ENCODE assay signal across 8 cellular contexts in genomic region chr20:3174442-3175263, GRCh38. TPM values are rescaled to one million over a fixed set of nuclear protein-coding genes. Genes with fewer than 3 reads are reported as not detected.
DNase-seq lines count a peak whose midpoint lies in the region; ATAC-seq and TF ChIP-seq lines count a peak whose summit lies in the region.

No MANE protein-coding gene starts in this region.

- H3K4me3 Mint-ChIP-seq in MCF 10A (ENCODE audit: unreplicated experiment), result peak overlapping the region; percentile 93

- no peaks in the 10 kb centered on the region for H3K36me3 ChIP-seq in BJ (ENCODE audit: control insufficient read depth, insufficient read depth, low read length)
- no peaks in the 10 kb centered on the region for H3K36me3 ChIP-seq in mesendoderm (ENCODE audit: control insufficient read depth, insufficient read depth, low read length)

- H2AK5ac ChIP-seq in mesendoderm (ENCODE audit: low read length), result no peak overlapping the region

- H3K79me1 ChIP-seq in mesendoderm (ENCODE audit: low read length), result no peaks in the 10 kb centered on the region

- DNase-seq in BJ (ENCODE audit: low read depth) (no peak), MCF 10A (ENCODE audit: unreplicated experiment) (peak; percentile 22), mesendoderm (peak; percentile 92), DMS79 (lab: John Stamatoyannopoulos, UW) (no peak)
- DNase-seq in Jurkat, Clone E6-1 (ENCODE audit: low read depth, low spot score), result no peak

- TSS peak; percentile 51 for BruUV-seq in MCF 10A (replicated peaks; lab: Mats Ljungman, UMichigan)

- H4K5ac ChIP-seq in mesendoderm (ENCODE audit: low read length), result no peak overlapping the region

- TF ChIP-seq CTCF in BJ (IDR thresholded peaks at IDR 0.05; ENCODE audit: insufficient read depth, low read depth, low read length) (no peak), MCF 10A (IDR thresholded peaks at IDR 0.05; ENCODE audit: unreplicated experiment) (no peak)

- no peak for ATAC-seq in HG02885 (IDR thresholded peaks at IDR 0.05; ENCODE audit: poor library complexity, unreplicated experiment)
- no peak for ATAC-seq in GM19455 (IDR thresholded peaks at IDR 0.05; ENCODE audit: unreplicated experiment)
- no peak for ATAC-seq in GM18868 (IDR thresholded peaks at IDR 0.05; ENCODE audit: unreplicated experiment)

- peak overlapping the region; percentile 96 for H3K9ac ChIP-seq in mesendoderm (ENCODE audit: low read length)

- H3K27ac Mint-ChIP-seq in MCF 10A (ENCODE audit: low read depth, unreplicated experiment), result peak overlapping the region; percentile 86

- peak overlapping the region; percentile 96 for H3K56ac ChIP-seq in mesendoderm (ENCODE audit: low read length)

- no peak overlapping the region for H3K18ac ChIP-seq in mesendoderm (ENCODE audit: low read length)

- POLR2A ChIA-PET in BJ (lab: Charles Lee) (no interaction called here), MCF 10A (lab: Yijun Ruan, JAX) (interaction anchor here (0.6 to 5.3 kb wide), 16 partner anchors 10 to 234 kb away, joined by 3 to 44 read pairs (median 5); partner anchors contain the start of genes DDRGK1, FASTKD5, ITPA and UBOX5)

- peaks cover 14% of the 10 kb centered on the region for H3K4me1 Mint-ChIP-seq in MCF 10A (ENCODE audit: insufficient read depth, unreplicated experiment)

- H3K9me3 Mint-ChIP-seq in MCF 10A (ENCODE audit: unreplicated experiment), result no peaks in the 10 kb centered on the region

- no peak overlapping the region for H3K4ac ChIP-seq in mesendoderm (ENCODE audit: low read depth, low read length)

- no peak overlapping the region for H2BK15ac ChIP-seq in mesendoderm (replicated peaks; ENCODE audit: low read depth)

- H2BK120ac ChIP-seq in mesendoderm (ENCODE audit: low read depth, low read length), result no peak overlapping the region

- WGBS in mesendoderm (ENCODE audit: extremely low coverage, insufficient coverage, low lambda C conversion rate), result no CpG with 5 or more reads among the region's 13 CpGs

- no peaks in the 10 kb centered on the region for H3K36me3 Mint-ChIP-seq in MCF 10A (ENCODE audit: insufficient read depth, unreplicated experiment)

- intact Hi-C loops in MCF 10A (cut with micrococcal nuclease), result loop anchor here (2.0 to 10.0 kb wide), 2 partner anchors 56 to 120 kb away; no protein-coding TSS in a partner anchor

- no peaks in the 10 kb centered on the region for H3K79me2 ChIP-seq in mesendoderm (ENCODE audit: control insufficient read depth, insufficient read depth, low read length)

- H3K4me1 ChIP-seq in mesendoderm (ENCODE audit: control insufficient read depth, low read depth, low read length), result peaks cover 2% of the 10 kb centered on the region

- H3K27me3 Mint-ChIP-seq in MCF 10A (ENCODE audit: insufficient read depth, unreplicated experiment), result no peaks in the 10 kb centered on the region

- H3K27ac ChIP-seq in mesendoderm (ENCODE audit: low read depth, low read length), result peak overlapping the region; percentile 89

- H3K27me3 ChIP-seq in BJ (ENCODE audit: control insufficient read depth, insufficient read depth, low read length) (peaks cover 3% of the 10 kb centered on the region; the same call in 1 of the 2 replicates), mesendoderm (ENCODE audit: insufficient read depth, low read length, poor library complexity) (no peaks in the 10 kb centered on the region)

- peak overlapping the region; percentile 57 for H2BK5ac ChIP-seq in mesendoderm (ENCODE audit: low read length)

- H3K4me2 ChIP-seq in mesendoderm (ENCODE audit: low read length), result peak overlapping the region; percentile 69

- CTCF ChIA-PET in BJ (lab: Yijun Ruan, JAX) (interaction anchor here (0.7 kb wide), 1 partner anchor 15 kb away, joined by 3 read pairs; no protein-coding TSS in a partner anchor), MCF 10A (lab: Yijun Ruan, JAX) (interaction anchor here (0.6 to 1.2 kb wide), 4 partner anchors 10 to 173 kb away, joined by 3 read pairs; no protein-coding TSS in a partner anchor)

- H3K4me3 ChIP-seq in BJ (ENCODE audit: low read depth, low read length) (peak overlapping the region; percentile 95), mesendoderm (ENCODE audit: low read length) (peak overlapping the region; percentile 93)
- H3K4me3 ChIP-seq in Jurkat, Clone E6-1 (ENCODE audit: low read length), result peak overlapping the region; percentile 79

- H3K23ac ChIP-seq in mesendoderm (ENCODE audit: low read length), result peak overlapping the region; percentile 68

- no peak overlapping the region for H4K8ac ChIP-seq in mesendoderm (ENCODE audit: low read depth, low read length)

RNA-seq across cellular contexts. Expression of gene LZTS3, which starts 1.3 kb away (rescaled TPM):
- polyA plus RNA-seq in BJ (2011; rRNA removed), result 6.9 and 8.8 TPM in 2 replicates
- 6.4 and 10.5 TPM in 2 replicates for polyA minus RNA-seq in BJ (2011; rRNA and poly(A)+ RNA removed)
- polyA plus RNA-seq in Jurkat, Clone E6-1 (2012; ENCODE audit: insufficient read depth, insufficient read length), result 2.5 TPM
- 5.3 and 8.5 TPM in 2 replicates for total RNA-seq in MCF 10A (2022)
- 10.5 TPM for polyA plus RNA-seq in mesendoderm (2013, experiment 1 of 2)
- polyA plus RNA-seq in mesendoderm (2013, experiment 2 of 2), result 11.0 TPM

RNA-seq across cellular contexts. Expression of gene FASTKD5, which starts 15.0 kb away (rescaled TPM):
- 8.5 and 13.5 TPM in 2 replicates for polyA plus RNA-seq in BJ (2011; rRNA removed)
- polyA minus RNA-seq in BJ (2011; rRNA and poly(A)+ RNA removed), result 9.9 and 13.1 TPM in 2 replicates
- polyA plus RNA-seq in Jurkat, Clone E6-1 (2012; ENCODE audit: insufficient read depth, insufficient read length), result 18.1 TPM
- total RNA-seq in MCF 10A (2022), result 15.0 and 18.2 TPM in 2 replicates
- polyA plus RNA-seq in mesendoderm (2013, experiment 1 of 2), result 16.2 TPM
- polyA plus RNA-seq in mesendoderm (2013, experiment 2 of 2), result 16.3 TPM

RNA-seq across cellular contexts. Expression of gene UBOX5, which starts 15.0 kb away (rescaled TPM):
- 3.0 and 5.8 TPM in 2 replicates for polyA plus RNA-seq in BJ (2011; rRNA removed)
- 5.1 and 6.4 TPM in 2 replicates for polyA minus RNA-seq in BJ (2011; rRNA and poly(A)+ RNA removed)
- polyA plus RNA-seq in Jurkat, Clone E6-1 (2012; ENCODE audit: insufficient read depth, insufficient read length), result 3.4 TPM
- 5.0 and 5.9 TPM in 2 replicates for total RNA-seq in MCF 10A (2022)
- polyA plus RNA-seq in mesendoderm (2013, experiment 1 of 2), result 2.1 TPM
- 2.2 TPM for polyA plus RNA-seq in mesendoderm (2013, experiment 2 of 2)

RNA-seq across cellular contexts. Expression of gene DDRGK1, which starts 29.8 kb away (rescaled TPM):
- polyA plus RNA-seq in BJ (2011; rRNA removed), result 33.1 and 34.9 TPM in 2 replicates
- polyA minus RNA-seq in BJ (2011; rRNA and poly(A)+ RNA removed), result 10.3 and 15.2 TPM in 2 replicates
- 55.0 TPM for polyA plus RNA-seq in Jurkat, Clone E6-1 (2012; ENCODE audit: insufficient read depth, insufficient read length)
- total RNA-seq in MCF 10A (2022), result 116 and 136 TPM in 2 replicates
- polyA plus RNA-seq in mesendoderm (2013, experiment 1 of 2), result 38.1 TPM
- 37.7 TPM for polyA plus RNA-seq in mesendoderm (2013, experiment 2 of 2)

RNA-seq across cellular contexts. Expression of gene ITPA, which starts 34.6 kb away (rescaled TPM):
- polyA plus RNA-seq in BJ (2011; rRNA removed), result 26.6 and 35.0 TPM in 2 replicates
- polyA minus RNA-seq in BJ (2011; rRNA and poly(A)+ RNA removed), result 9.3 and 12.4 TPM in 2 replicates
- 83.0 TPM for polyA plus RNA-seq in Jurkat, Clone E6-1 (2012; ENCODE audit: insufficient read depth, insufficient read length)
- 69.4 and 97.1 TPM in 2 replicates for total RNA-seq in MCF 10A (2022)
- polyA plus RNA-seq in mesendoderm (2013, experiment 1 of 2), result 88.9 TPM
- 89.3 TPM for polyA plus RNA-seq in mesendoderm (2013, experiment 2 of 2)

Comparison
In these comparisons a context has a peak if more than half of its experiments do, and no peak if none do; other contexts are left out.
1. DNase-seq: peak in MCF 10A (single experiment) and mesendoderm (single experiment); none in BJ (single experiment), Jurkat, Clone E6-1 (single experiment) and DMS79 (single experiment).
2. Peak in every context shown above with its lines, with median percentiles within 50 percentile points of each other: H3K4me3 ChIP-seq.